In the genomic region with DNA sequence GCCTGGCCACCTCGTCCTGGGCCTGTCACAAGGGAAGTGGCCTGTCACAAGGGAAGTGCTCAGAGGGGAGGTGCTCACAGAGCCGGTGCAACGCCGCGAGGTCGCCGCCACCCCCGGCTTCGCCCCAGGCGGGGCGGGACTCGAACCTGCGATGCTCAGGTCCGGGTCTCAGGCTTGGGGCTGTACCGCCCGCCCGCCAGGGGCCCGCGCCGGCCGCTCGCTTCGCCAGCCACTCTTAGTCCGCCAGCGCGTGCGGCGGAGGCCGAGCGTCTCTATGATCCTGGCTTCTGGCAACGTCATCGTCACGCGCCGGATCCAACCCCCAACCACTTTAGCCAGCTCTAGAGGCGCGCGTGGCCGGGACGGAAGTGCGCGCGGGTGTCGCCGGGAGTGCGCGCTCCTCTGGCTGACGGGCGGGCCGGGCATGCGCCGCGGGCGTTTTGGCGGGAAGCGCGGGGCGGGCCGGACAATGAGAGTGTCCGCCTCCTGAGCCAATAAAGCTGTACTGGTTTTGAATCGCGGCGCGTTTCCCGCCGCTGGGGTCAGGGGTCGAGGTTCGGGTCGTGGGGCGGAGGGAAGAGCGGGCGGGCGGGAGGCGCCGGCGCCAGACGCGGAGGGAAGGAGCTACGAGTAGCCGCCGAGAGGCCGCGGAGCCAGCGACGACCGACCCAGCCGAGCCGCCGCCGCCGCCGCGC, we compare ENCODE assay signal across 8 cellular contexts. TPM values are rescaled to one million over a fixed set of nuclear protein-coding genes. Genes with fewer than 3 reads are reported as not detected.
DNase-seq lines count a peak whose midpoint lies in the region; FAIRE-seq and TF ChIP-seq lines count a peak whose summit lies in the region.

A gene with protein sequence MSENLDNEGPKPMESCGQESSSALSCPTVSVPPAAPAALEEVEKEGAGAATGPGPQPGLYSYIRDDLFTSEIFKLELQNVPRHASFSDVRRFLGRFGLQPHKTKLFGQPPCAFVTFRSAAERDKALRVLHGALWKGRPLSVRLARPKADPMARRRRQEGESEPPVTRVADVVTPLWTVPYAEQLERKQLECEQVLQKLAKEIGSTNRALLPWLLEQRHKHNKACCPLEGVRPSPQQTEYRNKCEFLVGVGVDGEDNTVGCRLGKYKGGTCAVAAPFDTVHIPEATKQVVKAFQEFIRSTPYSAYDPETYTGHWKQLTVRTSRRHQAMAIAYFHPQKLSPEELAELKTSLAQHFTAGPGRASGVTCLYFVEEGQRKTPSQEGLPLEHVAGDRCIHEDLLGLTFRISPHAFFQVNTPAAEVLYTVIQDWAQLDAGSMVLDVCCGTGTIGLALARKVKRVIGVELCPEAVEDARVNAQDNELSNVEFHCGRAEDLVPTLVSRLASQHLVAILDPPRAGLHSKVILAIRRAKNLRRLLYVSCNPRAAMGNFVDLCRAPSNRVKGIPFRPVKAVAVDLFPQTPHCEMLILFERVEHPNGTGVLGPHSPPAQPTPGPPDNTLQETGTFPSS (minus strand): TSS at position 276 of the 695 bp plus-strand sequence. CDS start 320 bp downstream, outside the sequence.

- H3K9ac ChIP-seq in Loucy (ENCODE audit: low read depth, low read length, poor library complexity, severe bottlenecking) (peak within 1 kb of the TSS; percentile 99), neural cell (ENCODE audit: low read length) (peak within 1 kb of the TSS; percentile 93)

- H3K4me2 ChIP-seq in Loucy (ENCODE audit: low read depth, low read length, poor library complexity, severe bottlenecking) = peak within 1 kb of the TSS; percentile 97
- peak within 1 kb of the TSS; percentile 74 for H3K4me2 ChIP-seq in neural cell (ENCODE audit: low read length)

- no peaks in the 10 kb centered on the region for H3F3A ChIP-seq in Loucy (ENCODE audit: low read depth)
- H3F3A ChIP-seq in neural cell (ENCODE audit: insufficient read depth, low read length, poor library complexity, severe bottlenecking) = no peaks in the 10 kb centered on the region

- H3K27ac ChIP-seq in neural cell (ENCODE audit: low read length) (peak within 1 kb of the TSS; percentile 78), stomach (peak within 1 kb of the TSS; percentile 83 to 94 (median 89))

- TF ChIP-seq EP300 in neural cell (conservative IDR thresholded peaks at IDR 0.05; ENCODE audit: poor library complexity, severe bottlenecking) (peak; percentile 82), stomach (IDR thresholded peaks at IDR 0.05) (no peak)

- peaks cover 46% of the 10 kb centered on the region for H3K4me1 ChIP-seq in Loucy (ENCODE audit: insufficient read depth, low read length, poor library complexity, severe bottlenecking)
- H3K4me1 ChIP-seq in stomach = peaks cover 27 to 73% (median 66%) of the 10 kb centered on the region in 4 donors

- peaks cover 51% of the 10 kb centered on the region; the same call in 1 of the 2 replicates for H3K36me3 ChIP-seq in Loucy (ENCODE audit: insufficient read depth, low read length)
- H3K36me3 ChIP-seq in neural cell (ENCODE audit: insufficient read depth, low read length) = peaks cover 4% of the 10 kb centered on the region
- H3K36me3 ChIP-seq in stomach = peaks cover 57 to 72% (median 70%) of the 10 kb centered on the region in 4 donors

- FAIRE-seq in H54 (lab: Jason Lieb, UNC) = no peak

- peaks cover 80% of the 10 kb centered on the region for H3K79me2 ChIP-seq in Loucy (ENCODE audit: insufficient read depth, low read length)
- peaks cover 38% of the 10 kb centered on the region for H3K79me2 ChIP-seq in neural cell (replicated peaks; ENCODE audit: insufficient read depth, low read length)

- TF ChIP-seq POLR2A in H54 (IDR thresholded peaks at IDR 0.05; ENCODE audit: low read depth, low read length) (0 out of 2 replicates have a peak, but pooled peaks have one; percentile 19), Raji (IDR thresholded peaks at IDR 0.05; ENCODE audit: insufficient read depth, low read depth, low read length) (peak; percentile 59; the same call in 1 of the 2 replicates), stomach (IDR thresholded peaks at IDR 0.05) (no peak)

- WGBS in stomach, 5 donors = 0 to 1% (median 1%) methylated on average over 13 to 92 of the region's 93 CpGs

- DNase-seq in ELF-1 (ENCODE audit: low read depth, low spot score) = peak; percentile 99
- DNase-seq in H54 (ENCODE audit: insufficient read length, low spot score) = peak; percentile 87
- DNase-seq in activated effector memory CD4-positive, alpha-beta T cell treated with Interleukin-2 at 50 U/mL for 16 hours = peak; percentile 96
- peak; percentile 95 for DNase-seq in fibroblast of the conjunctiva (ENCODE audit: low read depth)
- peak; percentile 99 for DNase-seq in stomach

- H3K4me3 ChIP-seq in Loucy (ENCODE audit: low read length, poor library complexity, severe bottlenecking) = peak within 1 kb of the TSS; percentile 98
- peak within 1 kb of the TSS; percentile 98 for H3K4me3 ChIP-seq in neural cell (ENCODE audit: low read length)
- H3K4me3 ChIP-seq in stomach = peak within 1 kb of the TSS; percentile 63 to 99 (median 84)

- intact Hi-C loops in stomach (cut with DNase I; ENCODE audit: low total_unique reads) = no loop called here

- TF ChIP-seq RAD21 in neural cell (conservative IDR thresholded peaks at IDR 0.05) = peak; percentile 14

- peak; percentile 42 for TF ChIP-seq CTCF in Loucy (conservative IDR thresholded peaks at IDR 0.05; ENCODE audit: low read length)
- TF ChIP-seq CTCF in neural cell (IDR thresholded peaks at IDR 0.05; ENCODE audit: poor library complexity, severe bottlenecking) = peak; percentile 64
- peak in 1 of 7 experiments; percentile 18 for TF ChIP-seq CTCF in stomach (IDR thresholded peaks at IDR 0.05)

- no peaks in the 10 kb centered on the region for H3K9me3 ChIP-seq in Loucy (ENCODE audit: insufficient read depth, low read depth, low read length)
- no peaks in the 10 kb centered on the region for H3K9me3 ChIP-seq in neural cell (ENCODE audit: low read length)
- no peaks in the 10 kb centered on the region for H3K9me3 ChIP-seq in stomach

- H3K27me3 ChIP-seq in Loucy (ENCODE audit: insufficient read depth, low read length, poor library complexity, severe bottlenecking) (no peaks in the 10 kb centered on the region), neural cell (ENCODE audit: insufficient read depth, low read depth, low read length) (no peaks in the 10 kb centered on the region), stomach (no peaks in the 10 kb centered on the region)

- peak within 1 kb of the TSS; percentile 75 for H2AFZ ChIP-seq in Loucy (ENCODE audit: low read length)
- peak within 1 kb of the TSS; percentile 45 for H2AFZ ChIP-seq in neural cell (ENCODE audit: low read depth, low read length)

- H4K20me1 ChIP-seq in Loucy (ENCODE audit: insufficient read depth, low read length, poor library complexity, severe bottlenecking) (peaks cover 53% of the 10 kb centered on the region), neural cell (ENCODE audit: insufficient read depth) (no peaks in the 10 kb centered on the region)

- H3K9me2 ChIP-seq in Loucy (replicated peaks; ENCODE audit: low read depth, low read length) (no peaks in the 10 kb centered on the region), neural cell (ENCODE audit: insufficient read depth, low read length) (no peaks in the 10 kb centered on the region)

TF ChIP-seq in neural cell, 6 proteins besides CTCF, POLR2A, EP300 and RAD21:
- TF ChIP-seq SMC3 (conservative IDR thresholded peaks at IDR 0.05; ENCODE audit: poor library complexity) (no peak), MXI1 (conservative IDR thresholded peaks at IDR 0.05; ENCODE audit: poor library complexity, severe bottlenecking) (peak; percentile 94), TAF1 (IDR thresholded peaks at IDR 0.05; ENCODE audit: low read depth) (peak; percentile 44), POLR2AphosphoS5 (IDR thresholded peaks at IDR 0.05) (peak; percentile 74), EZH2 (IDR thresholded peaks at IDR 0.05; ENCODE audit: borderline replicate concordance, insufficient read depth, low read length, poor library complexity, severe bottlenecking) (no peak)
- TF ChIP-seq, protein P1, sequence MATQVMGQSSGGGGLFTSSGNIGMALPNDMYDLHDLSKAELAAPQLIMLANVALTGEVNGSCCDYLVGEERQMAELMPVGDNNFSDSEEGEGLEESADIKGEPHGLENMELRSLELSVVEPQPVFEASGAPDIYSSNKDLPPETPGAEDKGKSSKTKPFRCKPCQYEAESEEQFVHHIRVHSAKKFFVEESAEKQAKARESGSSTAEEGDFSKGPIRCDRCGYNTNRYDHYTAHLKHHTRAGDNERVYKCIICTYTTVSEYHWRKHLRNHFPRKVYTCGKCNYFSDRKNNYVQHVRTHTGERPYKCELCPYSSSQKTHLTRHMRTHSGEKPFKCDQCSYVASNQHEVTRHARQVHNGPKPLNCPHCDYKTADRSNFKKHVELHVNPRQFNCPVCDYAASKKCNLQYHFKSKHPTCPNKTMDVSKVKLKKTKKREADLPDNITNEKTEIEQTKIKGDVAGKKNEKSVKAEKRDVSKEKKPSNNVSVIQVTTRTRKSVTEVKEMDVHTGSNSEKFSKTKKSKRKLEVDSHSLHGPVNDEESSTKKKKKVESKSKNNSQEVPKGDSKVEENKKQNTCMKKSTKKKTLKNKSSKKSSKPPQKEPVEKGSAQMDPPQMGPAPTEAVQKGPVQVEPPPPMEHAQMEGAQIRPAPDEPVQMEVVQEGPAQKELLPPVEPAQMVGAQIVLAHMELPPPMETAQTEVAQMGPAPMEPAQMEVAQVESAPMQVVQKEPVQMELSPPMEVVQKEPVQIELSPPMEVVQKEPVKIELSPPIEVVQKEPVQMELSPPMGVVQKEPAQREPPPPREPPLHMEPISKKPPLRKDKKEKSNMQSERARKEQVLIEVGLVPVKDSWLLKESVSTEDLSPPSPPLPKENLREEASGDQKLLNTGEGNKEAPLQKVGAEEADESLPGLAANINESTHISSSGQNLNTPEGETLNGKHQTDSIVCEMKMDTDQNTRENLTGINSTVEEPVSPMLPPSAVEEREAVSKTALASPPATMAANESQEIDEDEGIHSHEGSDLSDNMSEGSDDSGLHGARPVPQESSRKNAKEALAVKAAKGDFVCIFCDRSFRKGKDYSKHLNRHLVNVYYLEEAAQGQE (IDR thresholded peaks at IDR 0.05; ENCODE audit: borderline replicate concordance) = peak; percentile 42

RNA-seq across cellular contexts. Expression of the gene that starts here (rescaled TPM):
- 96.7 and 103 TPM in 2 replicates for polyA plus RNA-seq in neural cell
- polyA minus RNA-seq in neural cell = 39.4 and 42.6 TPM in 2 replicates
- 100 to 1,000 TPM in 1 of 5 donors, 10 to 100 TPM in 4; 30.5 to 143 (median 89.5) TPM for total RNA-seq in stomach
- polyA plus RNA-seq in stomach = 10 to 100 TPM; 17.9 to 70.3 (median 33.6) TPM

Comparison
In these comparisons a context has a peak if more than half of its experiments do, and no peak if none do; other contexts are left out.
1. Peak in every context shown above with its lines: DNase-seq, H3K4me3 ChIP-seq and H3K27ac ChIP-seq.
2. POLR2A ChIP-seq: peak in H54 (single experiment) and Raji (single experiment); none in stomach (0 of 4).